In the genomic region with DNA sequence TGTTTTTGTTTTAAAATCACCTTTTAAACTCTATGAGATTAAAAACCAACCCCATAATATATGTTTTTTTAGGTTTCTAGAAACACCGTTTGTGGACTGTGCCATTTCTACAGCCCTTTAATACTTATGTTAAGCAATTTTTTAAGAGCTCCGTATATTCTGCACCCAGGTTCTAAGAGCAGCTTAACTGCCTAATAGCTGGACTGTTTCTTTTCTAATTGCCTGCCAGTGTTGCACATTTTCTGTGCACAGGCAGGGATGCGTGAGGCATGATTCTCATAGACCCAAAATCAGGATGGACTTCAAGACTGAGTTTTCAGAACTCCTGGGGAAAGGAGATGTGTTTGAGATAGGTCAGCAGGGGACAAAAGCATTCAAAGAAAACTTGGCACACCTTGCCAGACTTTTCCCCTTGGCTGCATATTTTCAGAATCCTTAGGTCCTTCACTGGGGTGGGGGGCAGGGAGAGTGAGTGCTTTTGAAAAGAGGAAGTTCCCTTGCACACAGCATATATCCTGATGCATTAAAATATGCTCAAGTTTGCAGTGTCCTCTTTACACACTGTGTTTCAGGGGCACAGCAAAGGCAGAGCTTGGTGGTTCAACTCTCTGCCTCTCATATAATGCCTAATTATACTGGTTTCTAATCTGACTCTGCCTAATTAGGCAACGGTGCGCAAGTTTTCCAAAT, we compare ENCODE assay signal across 12 cellular contexts.
DNase-seq lines count a peak whose midpoint lies in the region; ATAC-seq lines count a peak whose summit lies in the region.
"Had no signal": no experiment of that assay in that cellular context is flagged by ENCODE, and none has a peak within 500 bp of the region (broad histone marks: within the 10 kb centered on the region; RNA-seq: fewer than 3 reads in every experiment).

No MANE protein-coding gene starts in this region.

- no peak overlapping the region for H3K4me3 Mint-ChIP-seq in memory B cell
- H3K4me3 Mint-ChIP-seq: activated CD4-positive, alpha-beta memory T cell treated with anti-CD3 and anti-CD28 coated beads, Interleukin-2, amount 10 ng/mL, durations not matched to agents 7 days and 5 days; activated naive CD8-positive, alpha-beta T cell treated with anti-CD3 and anti-CD28 coated beads for 36 hours; CD4-positive, CD25-positive, alpha-beta regulatory T cell had no signal

- no peaks in the 10 kb centered on the region for H3K36me3 ChIP-seq in BLaER1 treated with 17β-estradiol and CSF1 and Interleukin-3, amounts not matched to agents 10 nM and 100 nM

- no peaks in the 10 kb centered on the region for H3K9me3 ChIP-seq in BLaER1 treated with 17β-estradiol and CSF1 and Interleukin-3, amounts not matched to agents 10 nM and 100 nM (replicated peaks in 1 of 11)

- peaks cover 20 to 29% (median 24%) of the 10 kb centered on the region in 10 experiments for H3K4me1 ChIP-seq in BLaER1 treated with 17β-estradiol and CSF1 and Interleukin-3, amounts not matched to agents 10 nM and 100 nM

- no peak overlapping the region for H3K27ac Mint-ChIP-seq in memory B cell
- H3K27ac Mint-ChIP-seq: activated CD4-positive, alpha-beta memory T cell treated with anti-CD3 and anti-CD28 coated beads, Interleukin-2, amount 10 ng/mL, durations not matched to agents 7 days and 5 days; activated naive CD8-positive, alpha-beta T cell treated with anti-CD3 and anti-CD28 coated beads for 36 hours; CD4-positive, CD25-positive, alpha-beta regulatory T cell had no signal

- DNase-seq in RPMI8226 (peak; percentile 42), memory B cell (ENCODE audit: low spot score in 2 of 2) (no peak), substantia nigra (lab: John Stamatoyannopoulos, UW) (no peak)
- DNase-seq in activated CD4-positive, alpha-beta T cell treated with anti-CD3 and anti-CD28 coated beads, Interleukin-2, amount 50 U/mL, for 1 hour: no peak
- no peak for DNase-seq in stimulated activated CD4-positive, alpha-beta T cell treated with anti-CD3 and anti-CD28 coated beads, Interleukin-4, amount 100 ng/mL, for 1 hour
- DNase-seq: cortex of kidney had no signal

- H3K27me3 ChIP-seq in BLaER1 treated with 17β-estradiol and CSF1 and Interleukin-3, amounts not matched to agents 10 nM and 100 nM: no peaks in the 10 kb centered on the region

- no peak overlapping the region for H3K4me3 ChIP-seq in BLaER1 treated with 17β-estradiol and CSF1 and Interleukin-3, amounts not matched to agents 10 nM and 100 nM

- H4K20me1 ChIP-seq in BLaER1 treated with 17β-estradiol and CSF1 and Interleukin-3, amounts not matched to agents 10 nM and 100 nM: no peaks in the 10 kb centered on the region

- H3K27ac ChIP-seq in BLaER1 treated with 17β-estradiol and CSF1 and Interleukin-3, amounts not matched to agents 10 nM and 100 nM: peak overlapping the region in 3 of 11 experiments; percentile 10 to 34 (median 30); a peak in 4 of 22 replicates
- H3K27ac ChIP-seq in substantia nigra (ENCODE audit: low read depth, low read length, poor library complexity, severe bottlenecking): no peak overlapping the region

- peak overlapping the region in 4 of 11 experiments; percentile 15 to 27 (median 18); a peak in 5 of 22 replicates for H3K9ac ChIP-seq in BLaER1 treated with 17β-estradiol and CSF1 and Interleukin-3, amounts not matched to agents 10 nM and 100 nM

- peaks cover 4% of the 10 kb centered on the region for H3K27me3 Mint-ChIP-seq in memory B cell

- peaks cover 3% of the 10 kb centered on the region for H3K4me1 Mint-ChIP-seq in memory B cell
- H3K4me1 Mint-ChIP-seq: activated naive CD8-positive, alpha-beta T cell treated with anti-CD3 and anti-CD28 coated beads for 36 hours had no signal

- H3K9me3 Mint-ChIP-seq in memory B cell: no peaks in the 10 kb centered on the region
- H3K9me3 Mint-ChIP-seq: activated CD4-positive, alpha-beta memory T cell treated with anti-CD3 and anti-CD28 coated beads, Interleukin-2, amount 10 ng/mL, durations not matched to agents 7 days and 5 days; activated naive CD8-positive, alpha-beta T cell treated with anti-CD3 and anti-CD28 coated beads for 36 hours; CD4-positive, CD25-positive, alpha-beta regulatory T cell had no signal

- ATAC-seq in HG02981 (IDR thresholded peaks at IDR 0.05; ENCODE audit: unreplicated experiment): peak; percentile 9
- peak; percentile 65 for ATAC-seq in memory B cell (ENCODE audit: low read depth)
- no peak for ATAC-seq in GM19463 (IDR thresholded peaks at IDR 0.05; ENCODE audit: unreplicated experiment)

- no peaks in the 10 kb centered on the region for H3K36me3 Mint-ChIP-seq in memory B cell
- H3K36me3 Mint-ChIP-seq: activated naive CD8-positive, alpha-beta T cell treated with anti-CD3 and anti-CD28 coated beads for 36 hours; CD4-positive, CD25-positive, alpha-beta regulatory T cell had no signal

- H3K4me2 ChIP-seq in BLaER1 treated with 17β-estradiol and CSF1 and Interleukin-3, amounts not matched to agents 10 nM and 100 nM: peak overlapping the region; percentile 38 to 76 (median 67)
